1 cellular context compared by ENCODE assay signal in the genomic region with DNA sequence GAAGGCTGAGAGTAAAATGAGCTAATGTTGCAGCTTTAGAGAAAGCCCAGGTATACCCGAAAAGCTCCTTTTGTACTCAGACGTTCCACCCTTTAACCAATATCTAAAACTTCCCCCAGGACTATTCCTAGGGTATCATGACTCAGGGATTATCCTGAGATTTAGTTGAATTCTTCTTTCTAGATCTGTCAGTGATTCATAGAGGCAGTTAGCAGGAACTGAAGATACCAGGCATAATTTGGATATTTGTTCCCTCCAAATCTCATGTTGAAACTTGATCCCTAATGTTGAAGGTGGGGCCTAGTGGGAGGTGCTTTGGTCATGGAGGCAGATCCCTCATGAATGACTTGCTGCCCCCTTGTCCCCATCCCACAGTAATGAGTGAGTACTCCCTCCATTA.
TF ChIP-seq lines count a peak whose summit lies in the region.

No MANE protein-coding gene starts in this region.

TF ChIP-seq in WTC11, 78 proteins besides CTCF, POLR2A, EP300 and RAD21 (continued from another document):
- TF ChIP-seq ZNF281 (CRISPR knock-in tag; IDR thresholded peaks at IDR 0.05) (no peak), CREB1 (CRISPR knock-in tag; IDR thresholded peaks at IDR 0.05) (no peak), ATF1 (CRISPR knock-in tag; IDR thresholded peaks at IDR 0.05) (no peak), TCF7 (CRISPR knock-in tag; IDR thresholded peaks at IDR 0.05; ENCODE audit: low read depth) (no peak), CREM (CRISPR knock-in tag; IDR thresholded peaks at IDR 0.05) (no peak), E2F5 (CRISPR knock-in tag; IDR thresholded peaks at IDR 0.05) (no peak), ZNF219 (CRISPR knock-in tag; IDR thresholded peaks at IDR 0.05; ENCODE audit: borderline replicate concordance) (no peak), USF1 (CRISPR knock-in tag; IDR thresholded peaks at IDR 0.05) (no peak)
- TF ChIP-seq, protein P1, sequence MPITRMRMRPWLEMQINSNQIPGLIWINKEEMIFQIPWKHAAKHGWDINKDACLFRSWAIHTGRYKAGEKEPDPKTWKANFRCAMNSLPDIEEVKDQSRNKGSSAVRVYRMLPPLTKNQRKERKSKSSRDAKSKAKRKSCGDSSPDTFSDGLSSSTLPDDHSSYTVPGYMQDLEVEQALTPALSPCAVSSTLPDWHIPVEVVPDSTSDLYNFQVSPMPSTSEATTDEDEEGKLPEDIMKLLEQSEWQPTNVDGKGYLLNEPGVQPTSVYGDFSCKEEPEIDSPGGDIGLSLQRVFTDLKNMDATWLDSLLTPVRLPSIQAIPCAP (CRISPR knock-in tag; IDR thresholded peaks at IDR 0.05) = no peak
- TF ChIP-seq, protein P2, sequence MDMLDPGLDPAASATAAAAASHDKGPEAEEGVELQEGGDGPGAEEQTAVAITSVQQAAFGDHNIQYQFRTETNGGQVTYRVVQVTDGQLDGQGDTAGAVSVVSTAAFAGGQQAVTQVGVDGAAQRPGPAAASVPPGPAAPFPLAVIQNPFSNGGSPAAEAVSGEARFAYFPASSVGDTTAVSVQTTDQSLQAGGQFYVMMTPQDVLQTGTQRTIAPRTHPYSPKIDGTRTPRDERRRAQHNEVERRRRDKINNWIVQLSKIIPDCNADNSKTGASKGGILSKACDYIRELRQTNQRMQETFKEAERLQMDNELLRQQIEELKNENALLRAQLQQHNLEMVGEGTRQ (CRISPR knock-in tag; IDR thresholded peaks at IDR 0.05) = no peak
